In the genomic region with DNA sequence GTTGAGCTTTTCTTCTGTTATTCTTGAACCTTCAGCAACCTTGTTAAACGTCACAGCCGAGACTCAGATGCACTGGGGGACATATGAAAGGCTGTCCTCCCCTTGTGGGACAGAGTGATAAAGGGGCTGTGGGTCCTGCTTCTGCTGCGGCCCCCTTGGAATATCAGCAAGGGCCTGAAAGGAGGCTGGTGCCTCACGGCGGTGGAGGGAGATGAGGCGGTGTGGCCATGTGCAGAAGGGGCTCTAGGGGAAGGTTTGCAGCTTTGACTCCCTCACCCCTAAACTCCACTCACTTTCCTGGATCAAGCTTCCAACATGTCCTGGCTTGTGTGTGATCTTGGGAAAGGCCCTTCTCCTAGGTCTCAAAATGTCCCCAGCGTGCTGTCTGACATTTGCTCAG, we compare ENCODE assay signal across 14 cellular contexts.
DNase-seq lines count a peak whose midpoint lies in the region; ATAC-seq and TF ChIP-seq lines count a peak whose summit lies in the region.
"Had no signal": no experiment of that assay in that cellular context is flagged by ENCODE, and none has a peak within 500 bp of the region (broad histone marks: within the 10 kb centered on the region; RNA-seq: fewer than 3 reads in every experiment).

No MANE protein-coding gene starts in this region.

- no peak overlapping the region for H2BK120ac ChIP-seq in mesendoderm (ENCODE audit: low read depth, low read length)

- H3K18ac ChIP-seq in mesendoderm (ENCODE audit: low read length) = peak overlapping the region; percentile 21

- peaks cover 18 to 53% (median 40%) of the 10 kb centered on the region in 10 experiments for H3K4me1 ChIP-seq in BLaER1 treated with 17β-estradiol and CSF1 and Interleukin-3, amounts not matched to agents 10 nM and 100 nM
- peaks cover 9% of the 10 kb centered on the region for H3K4me1 ChIP-seq in mesendoderm (ENCODE audit: control insufficient read depth, low read depth, low read length)
- H3K4me1 ChIP-seq in spleen = no peaks in the 10 kb centered on the region

- H3K4me2 ChIP-seq in BLaER1 treated with 17β-estradiol and CSF1 and Interleukin-3, amounts not matched to agents 10 nM and 100 nM = peak overlapping the region; percentile 56 to 94 (median 87); a peak in 21 of 22 replicates
- H3K4me2 ChIP-seq in mesendoderm (ENCODE audit: low read length) = no peak overlapping the region

- H2BK5ac ChIP-seq in mesendoderm (ENCODE audit: low read length) = peak overlapping the region; percentile 50

- no CpG with 5 or more reads among the region's 7 CpGs for WGBS in mesendoderm (ENCODE audit: extremely low coverage, insufficient coverage, low lambda C conversion rate)
- WGBS in spleen, 5 donors = 78 to 90% (median 85%) methylated on average over 6 to 7 of the region's 7 CpGs

- no peaks in the 10 kb centered on the region for H3K9me3 Mint-ChIP-seq in activated naive CD4-positive, alpha-beta T cell treated with anti-CD3 and anti-CD28 coated beads, Interleukin-2, amount 50 U/mL, for 72 hours

- no peak overlapping the region for H3K27ac Mint-ChIP-seq in activated naive CD4-positive, alpha-beta T cell treated with anti-CD3 and anti-CD28 coated beads, Interleukin-2, amount 50 U/mL, for 72 hours
- H3K27ac Mint-ChIP-seq: CD4-positive, alpha-beta memory T cell had no signal

- no peak for ATAC-seq in activated naive CD4-positive, alpha-beta T cell treated with anti-CD3 and anti-CD28 coated beads, Interleukin-2, amount 50 U/mL, for 72 hours
- ATAC-seq: GM12878 had no signal

- no peak overlapping the region for H3K23ac ChIP-seq in mesendoderm (ENCODE audit: low read length)

- no peak overlapping the region for H3K4me3 ChIP-seq in BLaER1 treated with 17β-estradiol and CSF1 and Interleukin-3, amounts not matched to agents 10 nM and 100 nM
- H3K4me3 ChIP-seq in WERI-Rb-1 (ENCODE audit: low read depth, low read length) (no peak overlapping the region), mesendoderm (ENCODE audit: low read length) (no peak overlapping the region), spleen (no peak overlapping the region)
- H3K4me3 ChIP-seq: GM12878 had no signal

- H2BK15ac ChIP-seq in mesendoderm (replicated peaks; ENCODE audit: low read depth) = no peak overlapping the region

- H3K79me1 ChIP-seq in mesendoderm (ENCODE audit: low read length) = no peaks in the 10 kb centered on the region

- H4K5ac ChIP-seq in mesendoderm (ENCODE audit: low read length) = peak overlapping the region; percentile 39

- H3K79me2 ChIP-seq in mesendoderm (ENCODE audit: control insufficient read depth, insufficient read depth, low read length) = no peaks in the 10 kb centered on the region

- peak overlapping the region in 4 of 11 experiments; percentile 25 to 63 (median 36); a peak in 6 of 22 replicates for H3K9ac ChIP-seq in BLaER1 treated with 17β-estradiol and CSF1 and Interleukin-3, amounts not matched to agents 10 nM and 100 nM
- no peak overlapping the region for H3K9ac ChIP-seq in mesendoderm (ENCODE audit: low read length)

- TF ChIP-seq POLR2A in spleen (IDR thresholded peaks at IDR 0.05) = no peak

- DNase-seq in WERI-Rb-1 (no peak), mesendoderm (no peak), spleen (peak; percentile 37), middle frontal gyrus (ENCODE audit: extremely low spot score, low spot score) (no peak)
- no peak for DNase-seq in activated naive CD4-positive, alpha-beta T cell treated with anti-CD3 and anti-CD28 coated beads, Interleukin-2, amount 50 U/mL, for 72 hours (ENCODE audit: low spot score in 2 of 2)
- DNase-seq in stimulated activated CD4-positive, alpha-beta T cell treated with anti-CD3 and anti-CD28 coated beads, Interleukin-4, amount 100 ng/mL, for 24 hours = no peak
- DNase-seq: ACHN; CD4-positive, alpha-beta memory T cell; DND-41; IMR-90; KBM-7 had no signal

- H3K36me3 Mint-ChIP-seq in activated naive CD4-positive, alpha-beta T cell treated with anti-CD3 and anti-CD28 coated beads, Interleukin-2, amount 50 U/mL, for 72 hours = no peaks in the 10 kb centered on the region
- H3K36me3 Mint-ChIP-seq: CD4-positive, alpha-beta memory T cell had no signal

- no peaks in the 10 kb centered on the region for H3K9me3 ChIP-seq in BLaER1 treated with 17β-estradiol and CSF1 and Interleukin-3, amounts not matched to agents 10 nM and 100 nM (replicated peaks in 1 of 11)
- H3K9me3 ChIP-seq in WERI-Rb-1 (ENCODE audit: severe bottlenecking) = peaks cover under 1% of the 10 kb centered on the region
- no peaks in the 10 kb centered on the region for H3K9me3 ChIP-seq in spleen

- intact Hi-C loops in spleen (cut with DNase I; ENCODE audit: low total_unique reads) = no loop called here

- no peak for TF ChIP-seq CTCF in WERI-Rb-1 (IDR thresholded peaks at IDR 0.05; ENCODE audit: low read depth, low read length)
- TF ChIP-seq CTCF in spleen (IDR thresholded peaks at IDR 0.05 in 8 of 11, conservative IDR thresholded peaks at IDR 0.05 in 3 of 11) = no peak

- no peaks in the 10 kb centered on the region for H3K36me3 ChIP-seq in BLaER1 treated with 17β-estradiol and CSF1 and Interleukin-3, amounts not matched to agents 10 nM and 100 nM
- H3K36me3 ChIP-seq in WERI-Rb-1 = no peaks in the 10 kb centered on the region
- H3K36me3 ChIP-seq in mesendoderm (ENCODE audit: control insufficient read depth, insufficient read depth, low read length) = no peaks in the 10 kb centered on the region
- H3K36me3 ChIP-seq in spleen = no peaks in the 10 kb centered on the region

- peak overlapping the region; percentile 62 for H3K56ac ChIP-seq in mesendoderm (ENCODE audit: low read length)

- H3K27me3 ChIP-seq in BLaER1 treated with 17β-estradiol and CSF1 and Interleukin-3, amounts not matched to agents 10 nM and 100 nM = no peaks in the 10 kb centered on the region
- no peaks in the 10 kb centered on the region for H3K27me3 ChIP-seq in WERI-Rb-1 (ENCODE audit: insufficient read depth, low read depth, severe bottlenecking)
- no peaks in the 10 kb centered on the region for H3K27me3 ChIP-seq in mesendoderm (ENCODE audit: insufficient read depth, low read length, poor library complexity)
- peaks cover 0 to 38% (median 0%) of the 10 kb centered on the region in 7 donors for H3K27me3 ChIP-seq in spleen (replicated peaks in 1 of 7)

- H3K4ac ChIP-seq in mesendoderm (ENCODE audit: low read depth, low read length) = peak overlapping the region; percentile 41

- H4K8ac ChIP-seq in mesendoderm (ENCODE audit: low read depth, low read length) = no peak overlapping the region

- peak overlapping the region in 7 of 11 experiments; percentile 36 to 71 (median 63); a peak in 8 of 22 replicates for H3K27ac ChIP-seq in BLaER1 treated with 17β-estradiol and CSF1 and Interleukin-3, amounts not matched to agents 10 nM and 100 nM
- H3K27ac ChIP-seq in WERI-Rb-1 (peak overlapping the region; percentile 80), mesendoderm (ENCODE audit: low read depth, low read length) (no peak overlapping the region), spleen (no peak overlapping the region)
- H3K27ac ChIP-seq: C4-2B had no signal

- H4K20me1 ChIP-seq in BLaER1 treated with 17β-estradiol and CSF1 and Interleukin-3, amounts not matched to agents 10 nM and 100 nM = no peaks in the 10 kb centered on the region

- H2AK5ac ChIP-seq in mesendoderm (ENCODE audit: low read length) = no peak overlapping the region

Comparison
In these comparisons a context has a peak if more than half of its experiments do, and no peak if none do; other contexts are left out.
1. H3K27ac ChIP-seq: peak in BLaER1 treated with 17β-estradiol and CSF1 and Interleukin-3, amounts not matched to agents 10 nM and 100 nM (7 of 11) and WERI-Rb-1 (single experiment); none in mesendoderm (single experiment) and spleen (0 of 8).